ENCODE assay signal across 11 cellular contexts in the genomic region with DNA sequence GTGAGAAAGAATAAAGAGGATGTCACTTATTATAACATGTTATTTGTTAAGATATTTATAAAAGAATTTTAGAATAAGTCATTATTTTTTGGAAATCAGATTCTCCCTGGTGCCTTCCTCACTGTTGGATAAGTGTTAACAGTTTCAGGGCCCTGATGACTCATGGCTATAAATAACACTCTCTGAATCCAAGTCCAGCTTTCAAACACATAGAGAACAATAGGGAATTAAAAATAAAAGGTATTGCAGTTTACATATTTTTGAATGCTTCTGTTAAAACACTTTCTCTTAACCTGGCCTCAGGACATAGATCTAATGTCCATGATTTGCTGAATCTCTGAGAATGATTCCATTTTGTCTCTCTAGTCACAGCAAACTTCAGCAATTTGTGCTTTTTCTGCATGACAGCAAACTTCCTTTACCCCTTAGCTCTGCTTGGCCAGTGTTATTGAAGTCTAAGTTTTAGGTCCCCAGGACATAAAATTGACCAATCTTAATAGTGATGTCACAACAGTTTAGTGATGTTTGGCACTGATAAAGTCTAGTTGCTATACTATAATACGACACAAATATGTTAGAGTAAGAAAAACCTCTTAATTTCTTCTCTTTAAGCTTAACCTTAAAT.
DNase-seq lines count a peak whose midpoint lies in the region; ATAC-seq, FAIRE-seq and TF ChIP-seq lines count a peak whose summit lies in the region.
"Had no signal": no experiment of that assay in that cellular context is flagged by ENCODE, and none has a peak within 500 bp of the region (broad histone marks: within the 10 kb centered on the region; RNA-seq: fewer than 3 reads in every experiment).

No MANE protein-coding gene starts in this region.

- no peak for ATAC-seq in GM21528 (IDR thresholded peaks at IDR 0.05; ENCODE audit: low FRiP score, unreplicated experiment)

- peak; percentile 26 for DNase-seq in HPDE6-E6E7 (ENCODE audit: extremely low spot score)
- DNase-seq in SW480 (ENCODE audit: low spot score), result peak; percentile 7
- peak; percentile 22 for DNase-seq in glomerular visceral epithelial cell (ENCODE audit: extremely low spot score)
- peak; percentile 39 for DNase-seq in retinal pigment epithelial cell (ENCODE audit: low read depth)
- no peak for DNase-seq in HTR-8/SVneo (ENCODE audit: insufficient read length, low spot score)
- DNase-seq in D721Med (ENCODE audit: insufficient read length, low spot score), result no peak
- DNase-seq in ascending aorta (ENCODE audit: low spot score in 2 of 2), result no peak
- DNase-seq: activated naive CD4-positive, alpha-beta T cell treated with anti-CD3 and anti-CD28 coated beads, Interleukin-2, amount 10 ng/mL, durations not matched to agents 7 days and 5 days; NCI-H2227 treated with DMSO at 0.1 percent for 48 hours had no signal

- H3K36me3 ChIP-seq in ascending aorta, result no peaks in the 10 kb centered on the region
- H3K36me3 ChIP-seq: suprapubic skin had no signal

- H3K4me1 ChIP-seq in ascending aorta, result peaks cover 0 to 17% of the 10 kb centered on the region in 2 donors

- H3K4me3 ChIP-seq in retinal pigment epithelial cell (ENCODE audit: low read length) (no peak overlapping the region), ascending aorta (no peak overlapping the region)
- H3K4me3 ChIP-seq: suprapubic skin had no signal

- no peaks in the 10 kb centered on the region for H3K27me3 ChIP-seq in ascending aorta
- H3K27me3 ChIP-seq: suprapubic skin had no signal

- intact Hi-C loops in ascending aorta (cut with DNase I), result no loop called here

- peak overlapping the region in 1 of 2 donors; percentile 35 for H3K27ac ChIP-seq in ascending aorta
- H3K27ac ChIP-seq: suprapubic skin had no signal

- FAIRE-seq in HTR-8/SVneo (lab: Jason Lieb, UNC) (no peak), D721Med (lab: Jason Lieb, UNC) (no peak)

- no peak for TF ChIP-seq CTCF in retinal pigment epithelial cell (conservative IDR thresholded peaks at IDR 0.05; ENCODE audit: low read depth, low read length)
- TF ChIP-seq CTCF in D721Med (IDR thresholded peaks at IDR 0.05; ENCODE audit: insufficient read depth, missing control alignments), result no peak
- no peak for TF ChIP-seq CTCF in ascending aorta (IDR thresholded peaks at IDR 0.05)

- H3K9me3 ChIP-seq in ascending aorta, result no peaks in the 10 kb centered on the region
- H3K9me3 ChIP-seq: suprapubic skin had no signal

Comparison
In these comparisons a context has a peak if more than half of its experiments do, and no peak if none do; other contexts are left out.
1. DNase-seq: peak in HPDE6-E6E7 (single experiment), SW480 (single experiment), glomerular visceral epithelial cell (single experiment) and retinal pigment epithelial cell (single experiment); none in HTR-8/SVneo (single experiment), D721Med (single experiment) and ascending aorta (0 of 2).